11 cellular contexts compared by ENCODE assay signal in the genomic region with DNA sequence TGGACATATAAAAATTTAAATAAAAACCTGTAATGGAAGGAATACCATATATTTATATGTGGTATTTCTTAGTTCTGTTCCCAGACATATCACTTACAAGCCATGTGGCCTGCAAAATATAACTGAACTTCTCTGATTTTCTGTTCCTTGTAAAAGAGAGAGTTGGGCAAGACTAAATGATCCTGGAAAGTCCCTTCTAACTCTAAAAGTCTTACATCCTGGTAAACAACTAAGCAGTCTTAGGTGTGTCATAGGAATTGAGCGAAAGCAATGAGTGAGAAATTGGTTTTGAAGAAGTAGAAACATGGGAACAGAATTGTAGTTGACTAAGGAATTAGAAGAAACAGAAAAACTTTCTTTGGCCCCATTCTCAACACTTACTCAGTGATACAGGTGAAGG. TPM values are rescaled to one million over a fixed set of nuclear protein-coding genes. Genes with fewer than 3 reads are reported as not detected.
A peak's percentile ranks its signal among the peaks of the same experiment; 100 is the strongest.
DNase-seq lines count a peak whose midpoint lies in the region; ATAC-seq and TF ChIP-seq lines count a peak whose summit lies in the region.
"Had no signal": no experiment of that assay in that cellular context is flagged by ENCODE, and none has a peak within 500 bp of the region (broad histone marks: within the 10 kb centered on the region; RNA-seq: fewer than 3 reads in every experiment).

No MANE protein-coding gene starts in this region.

- peaks cover 53% of the 10 kb centered on the region for H3K36me3 Mint-ChIP-seq in activated naive CD4-positive, alpha-beta T cell treated with anti-CD3 and anti-CD28 coated beads for 36 hours (ENCODE audit: low read depth)
- peaks cover 50% of the 10 kb centered on the region for H3K36me3 Mint-ChIP-seq in activated naive CD4-positive, alpha-beta T cell treated with anti-CD3 and anti-CD28 coated beads, Interleukin-2, amount 10 ng/mL, durations not matched to agents 7 days and 5 days
- H3K36me3 Mint-ChIP-seq in stimulated activated effector memory CD8-positive, alpha-beta T cell treated with anti-CD3 and anti-CD28 coated beads, Interleukin-12 subunit alpha, Interleukin-12 subunit beta, amount 100 ng/mL, for 72 hours = peaks cover 68% of the 10 kb centered on the region

- intact Hi-C loops in activated naive CD4-positive, alpha-beta T cell treated with anti-CD3 and anti-CD28 coated beads for 36 hours (cut with micrococcal nuclease) = loop anchor here (2.0 to 5.0 kb wide), 4 partner anchors 14 to 735 kb away; a partner anchor contains a TSS

- no peaks in the 10 kb centered on the region for H3K27me3 Mint-ChIP-seq in activated naive CD4-positive, alpha-beta T cell treated with anti-CD3 and anti-CD28 coated beads for 36 hours (ENCODE audit: low read depth)
- no peaks in the 10 kb centered on the region for H3K27me3 Mint-ChIP-seq in activated naive CD4-positive, alpha-beta T cell treated with anti-CD3 and anti-CD28 coated beads, Interleukin-2, amount 10 ng/mL, durations not matched to agents 7 days and 5 days

- H3K9me3 Mint-ChIP-seq in activated naive CD4-positive, alpha-beta T cell treated with anti-CD3 and anti-CD28 coated beads for 36 hours = peaks cover 3% of the 10 kb centered on the region
- peaks cover 5% of the 10 kb centered on the region for H3K9me3 Mint-ChIP-seq in activated naive CD4-positive, alpha-beta T cell treated with anti-CD3 and anti-CD28 coated beads, Interleukin-2, amount 10 ng/mL, durations not matched to agents 7 days and 5 days
- H3K9me3 Mint-ChIP-seq in stimulated activated effector memory CD8-positive, alpha-beta T cell treated with anti-CD3 and anti-CD28 coated beads, Interleukin-12 subunit alpha, Interleukin-12 subunit beta, amount 100 ng/mL, for 72 hours = peaks cover 2% of the 10 kb centered on the region

- no peak overlapping the region for H3K4me3 Mint-ChIP-seq in activated naive CD4-positive, alpha-beta T cell treated with anti-CD3 and anti-CD28 coated beads for 36 hours
- no peak overlapping the region for H3K4me3 Mint-ChIP-seq in activated naive CD4-positive, alpha-beta T cell treated with anti-CD3 and anti-CD28 coated beads, Interleukin-2, amount 10 ng/mL, durations not matched to agents 7 days and 5 days
- H3K4me3 Mint-ChIP-seq in stimulated activated effector memory CD8-positive, alpha-beta T cell treated with anti-CD3 and anti-CD28 coated beads, Interleukin-12 subunit alpha, Interleukin-12 subunit beta, amount 100 ng/mL, for 72 hours = no peak overlapping the region

- DNase-seq in activated naive CD4-positive, alpha-beta T cell treated with anti-CD3 and anti-CD28 coated beads for 36 hours = no peak
- no peak for DNase-seq in activated naive CD4-positive, alpha-beta T cell treated with anti-CD3 and anti-CD28 coated beads, Interleukin-2, amount 10 ng/mL, durations not matched to agents 7 days and 5 days
- DNase-seq in epithelial cell of prostate (ENCODE audit: low read depth, low spot score) = peak; percentile 31
- no peak for DNase-seq in stimulated activated effector memory CD8-positive, alpha-beta T cell treated with anti-CD3 and anti-CD28 coated beads, Interleukin-12 subunit alpha, Interleukin-12 subunit beta, amount 100 ng/mL, for 72 hours (ENCODE audit: low spot score in 2 of 2)
- DNase-seq in foreskin fibroblast = no peak
- DNase-seq in C1 segment of cervical spinal cord (lab: John Stamatoyannopoulos, UW) = no peak
- DNase-seq: activated CD4-positive, CD25-positive, alpha-beta regulatory T cell; NCI-H1417 treated with DMSO at 0.1 percent for 48 hours had no signal

- ATAC-seq in HG03280 (IDR thresholded peaks at IDR 0.05; ENCODE audit: unreplicated experiment) (peak; percentile 47), HG03139 (IDR thresholded peaks at IDR 0.05; ENCODE audit: unreplicated experiment) (no peak)
- peak; percentile 61 for ATAC-seq in stimulated activated effector memory CD8-positive, alpha-beta T cell treated with anti-CD3 and anti-CD28 coated beads, Interleukin-12 subunit alpha, Interleukin-12 subunit beta, amount 100 ng/mL, for 72 hours

- H3K4me3 ChIP-seq in foreskin fibroblast (ENCODE audit: low read depth in 1 of 2, low read length in 2 of 2) = no peak overlapping the region

- no peak for TF ChIP-seq CTCF in foreskin fibroblast (IDR thresholded peaks at IDR 0.05; ENCODE audit: low read depth, low read length)

- CTCF ChIA-PET in activated naive CD4-positive, alpha-beta T cell treated with anti-CD3 and anti-CD28 coated beads for 36 hours (lab: Charles Lee) = interaction anchor here (1.0 kb wide), 1 partner anchor 82 kb away, joined by 3 read pairs; no protein-coding TSS in a partner anchor
- CTCF ChIA-PET in activated naive CD4-positive, alpha-beta T cell treated with anti-CD3 and anti-CD28 coated beads, Interleukin-2, amount 10 ng/mL, durations not matched to agents 7 days and 5 days (lab: Charles Lee) = no interaction called here

- H3K27ac Mint-ChIP-seq in activated naive CD4-positive, alpha-beta T cell treated with anti-CD3 and anti-CD28 coated beads for 36 hours = peak overlapping the region; percentile 48
- no peak overlapping the region for H3K27ac Mint-ChIP-seq in activated naive CD4-positive, alpha-beta T cell treated with anti-CD3 and anti-CD28 coated beads, Interleukin-2, amount 10 ng/mL, durations not matched to agents 7 days and 5 days
- H3K27ac Mint-ChIP-seq in stimulated activated effector memory CD8-positive, alpha-beta T cell treated with anti-CD3 and anti-CD28 coated beads, Interleukin-12 subunit alpha, Interleukin-12 subunit beta, amount 100 ng/mL, for 72 hours = peak overlapping the region; percentile 57

- peak overlapping the region; percentile 77 for H3K27ac ChIP-seq in epithelial cell of prostate
- H3K27ac ChIP-seq: HL-60 had no signal

- H3K4me1 Mint-ChIP-seq in activated naive CD4-positive, alpha-beta T cell treated with anti-CD3 and anti-CD28 coated beads for 36 hours (ENCODE audit: low read depth) = peaks cover 48% of the 10 kb centered on the region
- peaks cover 33% of the 10 kb centered on the region for H3K4me1 Mint-ChIP-seq in activated naive CD4-positive, alpha-beta T cell treated with anti-CD3 and anti-CD28 coated beads, Interleukin-2, amount 10 ng/mL, durations not matched to agents 7 days and 5 days
- peaks cover 53% of the 10 kb centered on the region for H3K4me1 Mint-ChIP-seq in stimulated activated effector memory CD8-positive, alpha-beta T cell treated with anti-CD3 and anti-CD28 coated beads, Interleukin-12 subunit alpha, Interleukin-12 subunit beta, amount 100 ng/mL, for 72 hours

RNA-seq across cellular contexts. Expression of a gene that starts 25.3 kb away (rescaled TPM):
- total RNA-seq in activated naive CD4-positive, alpha-beta T cell treated with anti-CD3 and anti-CD28 coated beads for 36 hours = under 1 TPM; 0.48 to 0.59 TPM
